In the genomic region with DNA sequence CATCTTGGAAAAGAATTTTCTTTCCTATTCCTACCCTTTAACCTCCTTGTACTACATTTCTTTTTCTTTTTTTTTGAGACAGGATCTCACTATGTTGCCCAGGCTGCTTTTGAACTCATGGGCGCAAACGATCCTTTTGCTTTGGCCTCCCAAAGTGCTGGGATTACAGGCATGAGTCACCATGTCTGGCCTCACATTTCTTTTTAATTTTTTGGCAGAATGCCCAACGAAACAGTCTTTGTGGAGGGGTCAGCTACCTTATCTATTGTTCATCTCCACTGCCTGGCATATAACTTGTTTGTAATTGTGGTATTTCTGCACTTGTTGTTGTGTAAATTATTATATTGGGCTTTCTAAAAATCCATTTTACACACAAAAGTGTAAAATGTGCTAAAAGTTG, we compare ENCODE assay signal across 19 cellular contexts. TPM values are rescaled to one million over a fixed set of nuclear protein-coding genes. Genes with fewer than 3 reads are reported as not detected.
DNase-seq lines count a peak whose midpoint lies in the region; ATAC-seq, FAIRE-seq and TF ChIP-seq lines count a peak whose summit lies in the region.
"Had no signal": no experiment of that assay in that cellular context is flagged by ENCODE, and none has a peak within 500 bp of the region (broad histone marks: within the 10 kb centered on the region; RNA-seq: fewer than 3 reads in every experiment).

No MANE protein-coding gene starts in this region.

- no peaks in the 10 kb centered on the region for H3K9me3 ChIP-seq in PC-3 (ENCODE audit: low read length)
- no peaks in the 10 kb centered on the region for H3K9me3 ChIP-seq in trophoblast cell (ENCODE audit: insufficient read depth, low read depth, low read length)
- no peaks in the 10 kb centered on the region for H3K9me3 ChIP-seq in kidney (ENCODE audit: control insufficient read depth in 1 of 2, low read length in 2 of 2)
- H3K9me3 ChIP-seq: psoas muscle, tibial artery had no signal

- no peak overlapping the region for H2BK120ac ChIP-seq in trophoblast cell (ENCODE audit: insufficient read depth, low read length, poor library complexity)

- no peak for TF ChIP-seq CTCF in PC-3 (conservative IDR thresholded peaks at IDR 0.05; ENCODE audit: low read depth, low read length)
- no peak for TF ChIP-seq CTCF in cardiac fibroblast (IDR thresholded peaks at IDR 0.05; ENCODE audit: low read depth, low read length)
- no peak for TF ChIP-seq CTCF in kidney (IDR thresholded peaks at IDR 0.05; ENCODE audit: borderline replicate concordance, extremely low read depth, insufficient read depth)

- H3K4me2 ChIP-seq in PC-3 (ENCODE audit: low read length) (no peak overlapping the region), trophoblast cell (ENCODE audit: low read length) (no peak overlapping the region)

- CTCF ChIA-PET in PC-3 (lab: Charles Lee), result no interaction called here

- H3K4me1 ChIP-seq in PC-3 (ENCODE audit: insufficient read depth, low read length) (peaks cover 10% of the 10 kb centered on the region), trophoblast cell (ENCODE audit: control insufficient read depth in 1 of 2, insufficient read depth in 2 of 2, low read length in 2 of 2) (no peaks in the 10 kb centered on the region), kidney (ENCODE audit: control insufficient read depth in 1 of 2, insufficient read depth in 1 of 2, low read depth in 1 of 2, low read length in 2 of 2) (peaks cover 2 to 4% of the 10 kb centered on the region in 2 donors)

- H4K91ac ChIP-seq in trophoblast cell (ENCODE audit: low read depth, low read length), result no peak overlapping the region

- peak overlapping the region; percentile 36 for H3K4ac ChIP-seq in trophoblast cell (ENCODE audit: low read depth, low read length)

- no peak overlapping the region for H2BK12ac ChIP-seq in trophoblast cell (ENCODE audit: low read length)

- H3K18ac ChIP-seq in trophoblast cell (ENCODE audit: low read length), result no peak overlapping the region

- H3K9me2 ChIP-seq in PC-3 (replicated peaks; ENCODE audit: low read length), result no peaks in the 10 kb centered on the region

- H3F3A ChIP-seq in PC-3 (ENCODE audit: low read length, unreplicated experiment), result no peaks in the 10 kb centered on the region

- H4K12ac ChIP-seq in trophoblast cell (ENCODE audit: low read depth, low read length), result no peak overlapping the region

- H3K4me3 ChIP-seq in PC-3 (ENCODE audit: low read length) (no peak overlapping the region), cardiac fibroblast (replicated peaks in 1 of 2; ENCODE audit: low read depth in 2 of 2, low read length in 2 of 2) (no peak overlapping the region), trophoblast cell (ENCODE audit: low read depth, low read length) (no peak overlapping the region), kidney (ENCODE audit: low read length in 2 of 2) (no peak overlapping the region)
- H3K4me3 ChIP-seq: coronary artery, psoas muscle, tibial artery had no signal

- H3K14ac ChIP-seq in trophoblast cell (ENCODE audit: low read length), result no peak overlapping the region

- intact Hi-C loops in PC-3 (cut with micrococcal nuclease) (no loop called here), kidney (cut with DNase I) (no loop called here)

- WGBS in trophoblast cell (ENCODE audit: extremely low coverage, insufficient coverage, insufficient read length), result no CpG with 5 or more reads among the region's 3 CpGs

- H4K8ac ChIP-seq in trophoblast cell (ENCODE audit: low read depth, low read length), result no peak overlapping the region

- H2AFZ ChIP-seq in PC-3 (ENCODE audit: low read length) (no peak overlapping the region), trophoblast cell (ENCODE audit: insufficient read depth, low read length, poor library complexity) (no peak overlapping the region)

- H3K27me3 ChIP-seq in PC-3 (ENCODE audit: low read length) (no peaks in the 10 kb centered on the region), trophoblast cell (ENCODE audit: insufficient read depth, low read length) (no peaks in the 10 kb centered on the region)
- H3K27me3 ChIP-seq: tibial artery had no signal

- H3K27ac ChIP-seq in PC-3 (ENCODE audit: low read length), result no peak overlapping the region
- no peak overlapping the region for H3K27ac ChIP-seq in trophoblast cell (ENCODE audit: low read depth, low read length)
- no peak overlapping the region for H3K27ac ChIP-seq in kidney (ENCODE audit: low read depth in 2 of 2, low read length in 2 of 2)
- H3K27ac ChIP-seq: coronary artery, psoas muscle, tibial artery had no signal

- DNase-seq in DMS53 (lab: John Stamatoyannopoulos, UW) (peak; percentile 0), DMS53 treated with DMSO at 0.1 percent for 48 hours (lab: John Stamatoyannopoulos, UW; ENCODE audit: unreplicated experiment) (no peak), PC-3 (peak; percentile 56), cardiac fibroblast (ENCODE audit: low read depth in 2 of 2) (peak; percentile 10 to 37), trophoblast cell (no peak), GM03348 (ENCODE audit: low spot score) (no peak), kidney (no peak)
- DNase-seq: activated CD4-positive, CD25-positive, alpha-beta regulatory T cell treated with anti-CD3 and anti-CD28 coated beads, Interleukin-2, amount 50 U/mL, for 72 hours; activated CD8-positive, alpha-beta memory T cell treated with anti-CD3 and anti-CD28 coated beads, Interleukin-2, amount 50 U/mL, for 4 hours; activated gamma-delta T cell treated with Interleukin-2 at 50 U/mL for 16 hours; NCI-H187 treated with DMSO at 0.1 percent for 48 hours; NCI-H774; RPMI8226; stimulated activated naive B cell treated with anti-CD40 and anti-IgM and Interleukin-4, amounts not matched to agents 10 μg/mL and 1 μg/mL and 100 μg/mL, for 72 hours; tibial artery had no signal

- no peak overlapping the region for H2AK5ac ChIP-seq in trophoblast cell (ENCODE audit: low read length)

- no peak overlapping the region for H2BK5ac ChIP-seq in trophoblast cell (ENCODE audit: low read depth, low read length, poor library complexity)

- peaks cover 36% of the 10 kb centered on the region for H4K20me1 ChIP-seq in PC-3 (ENCODE audit: low read length)

- no peaks in the 10 kb centered on the region for H3K79me1 ChIP-seq in trophoblast cell (ENCODE audit: low read length)

- H3K36me3 ChIP-seq in PC-3 (ENCODE audit: low read depth, low read length), result no peaks in the 10 kb centered on the region
- no peaks in the 10 kb centered on the region for H3K36me3 ChIP-seq in trophoblast cell (ENCODE audit: control insufficient read depth in 1 of 2, insufficient read depth in 2 of 2, low read length in 2 of 2)
- no peaks in the 10 kb centered on the region for H3K36me3 ChIP-seq in kidney (ENCODE audit: control insufficient read depth in 1 of 2, insufficient read depth in 2 of 2, low read length in 2 of 2)
- H3K36me3 ChIP-seq: tibial artery had no signal

- no peak overlapping the region for H3K23ac ChIP-seq in trophoblast cell (ENCODE audit: low read length)

- POLR2A ChIA-PET in PC-3 (lab: Charles Lee; ENCODE audit: unreplicated experiment), result no interaction called here

- H3K79me2 ChIP-seq in PC-3 (ENCODE audit: low read length), result peaks cover 99% of the 10 kb centered on the region
- peaks cover 2% of the 10 kb centered on the region for H3K79me2 ChIP-seq in trophoblast cell (ENCODE audit: control insufficient read depth, insufficient read depth, low read length, poor library complexity)

- ATAC-seq in PC-3 (no peak), GM21423 (IDR thresholded peaks at IDR 0.05; ENCODE audit: unreplicated experiment) (no peak)
- ATAC-seq: psoas muscle; stimulated activated naive B cell treated with anti-CD40 and anti-IgM and Interleukin-4, amounts not matched to agents 10 μg/mL and 1 μg/mL and 100 μg/mL, for 72 hours had no signal

- no peak for FAIRE-seq in kidney (lab: Jason Lieb, UNC)
- FAIRE-seq: A204.1 had no signal

- no peak overlapping the region for H3K9ac ChIP-seq in PC-3 (ENCODE audit: low read length)
- no peak overlapping the region for H3K9ac ChIP-seq in trophoblast cell (ENCODE audit: low read length)
- no peak overlapping the region for H3K9ac ChIP-seq in kidney (ENCODE audit: low read length in 2 of 2)

- BruUV-seq in PC-3 (replicated peaks; lab: Mats Ljungman, UMichigan), result no TSS peak

RNA-seq across cellular contexts. Expression of gene MAP2K4, which starts 27.3 kb away (rescaled TPM):
- 33.9 and 35.5 TPM in 2 replicates for total RNA-seq in PC-3 (2014; rRNA removed)
- polyA plus RNA-seq in trophoblast cell (2013), result 25.0 and 25.5 TPM in 2 replicates
- total RNA-seq in kidney, result 36.1 TPM
- 14.2 TPM for polyA plus RNA-seq in kidney (ENCODE audit: insufficient read depth, low read depth, low replicate concordance)

RNA-seq across cellular contexts. Expression of gene ZNF18, which starts 50.7 kb away (rescaled TPM):
- 7.4 and 10.1 TPM in 2 replicates for total RNA-seq in PC-3 (2014; rRNA removed)
- 4.4 and 4.8 TPM in 2 replicates for polyA plus RNA-seq in trophoblast cell (2013)
- total RNA-seq in kidney, result 8.2 TPM
- 5.1 TPM for polyA plus RNA-seq in kidney (ENCODE audit: insufficient read depth, low read depth, low replicate concordance)

Comparison
In these comparisons a context has a peak if more than half of its experiments do, and no peak if none do; other contexts are left out.
1. DNase-seq: peak in DMS53 (single experiment), PC-3 (single experiment) and cardiac fibroblast (2 of 2); none in DMS53 treated with DMSO at 0.1 percent for 48 hours (single experiment), trophoblast cell (0 of 2), GM03348 (single experiment) and kidney (single experiment).